ENCODE assay signal across 8 cellular contexts in the genomic region with DNA sequence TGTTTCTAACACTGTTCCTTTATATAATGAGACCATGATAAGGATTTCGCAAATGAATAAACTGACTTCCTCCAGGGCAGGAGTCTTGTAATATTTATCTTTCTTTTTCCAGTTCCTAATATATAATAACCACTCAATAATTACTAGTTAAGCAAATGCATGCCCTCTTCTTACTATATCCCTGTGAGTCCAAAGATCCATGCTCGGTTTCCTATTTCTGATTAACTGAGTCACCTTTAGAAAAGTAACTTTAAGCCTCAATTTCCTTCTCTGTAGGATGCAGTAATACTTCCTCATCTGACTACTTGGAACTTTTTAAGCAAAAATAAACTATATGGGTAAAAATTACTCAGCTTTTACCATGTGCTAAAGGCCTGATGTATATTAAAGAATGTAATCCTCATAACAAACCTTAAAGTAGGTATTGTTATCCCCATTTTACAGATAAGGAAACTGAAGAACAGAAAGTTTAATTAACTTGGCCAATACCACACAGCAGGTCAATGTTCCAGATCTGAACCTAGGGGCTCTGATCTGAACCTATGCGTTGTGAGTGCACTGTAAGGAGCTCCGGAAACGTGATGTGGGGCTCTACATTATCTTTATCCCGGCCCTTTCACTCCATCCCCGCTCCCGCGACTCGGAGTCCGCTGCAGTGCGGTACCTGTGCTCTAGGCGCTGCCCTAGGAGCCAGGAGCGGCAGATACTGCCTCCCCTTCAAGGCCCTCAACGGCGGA. TPM values are rescaled to one million over a fixed set of nuclear protein-coding genes. Genes with fewer than 3 reads are reported as not detected.
DNase-seq lines count a peak whose midpoint lies in the region; ATAC-seq and TF ChIP-seq lines count a peak whose summit lies in the region.

No MANE protein-coding gene starts in this region.

- H3K36me3 ChIP-seq in ACC112 (ENCODE audit: insufficient read depth, low read length): peaks cover 19% of the 10 kb centered on the region
- H3K36me3 ChIP-seq in Peyer's patch: peaks cover 0 to 19% (median 0%) of the 10 kb centered on the region in 3 donors
- peaks cover 11 to 32% (median 16%) of the 10 kb centered on the region in 4 donors for H3K36me3 ChIP-seq in esophagus muscularis mucosa
- H3K36me3 ChIP-seq in psoas muscle (ENCODE audit: insufficient read depth in 1 of 2, low read depth in 1 of 2): peaks cover 2 to 40% of the 10 kb centered on the region in 2 donors

- intact Hi-C loops in esophagus muscularis mucosa (cut with DNase I): loop anchor here (5.0 kb wide), 2 partner anchors 109 to 556 kb away; a partner anchor contains a TSS
- intact Hi-C loops in psoas muscle (cut with DNase I): loop anchor here in 1 of 2 donors (1.0 to 2.0 kb wide), 2 partner anchors 39 to 110 kb away; no protein-coding TSS in a partner anchor

- TF ChIP-seq CTCF in Peyer's patch (IDR thresholded peaks at IDR 0.05): no peak
- TF ChIP-seq CTCF in esophagus muscularis mucosa (IDR thresholded peaks at IDR 0.05): no peak
- no peak for TF ChIP-seq CTCF in psoas muscle (IDR thresholded peaks at IDR 0.05)

- peak overlapping the region; percentile 47 for H2AFZ ChIP-seq in ACC112 (ENCODE audit: low read length, unreplicated experiment)

- H3K9me3 ChIP-seq in Peyer's patch (no peaks in the 10 kb centered on the region), esophagus muscularis mucosa (no peaks in the 10 kb centered on the region), psoas muscle (no peaks in the 10 kb centered on the region)

- H3K79me2 ChIP-seq in ACC112 (ENCODE audit: control insufficient read depth, insufficient read depth, low read length, unreplicated experiment): peaks cover 40% of the 10 kb centered on the region

- WGBS in esophagus muscularis mucosa: 8% methylated on average over 16 of the region's 16 CpGs
- 6 to 8% (median 7%) methylated on average over 16 of the region's 16 CpGs for WGBS in psoas muscle, 3 donors

- ATAC-seq in GM19455 (IDR thresholded peaks at IDR 0.05; ENCODE audit: unreplicated experiment) (peak; percentile 32), psoas muscle (no peak), HG03378 (IDR thresholded peaks at IDR 0.05; ENCODE audit: unreplicated experiment) (no peak), HG02884 (IDR thresholded peaks at IDR 0.05; ENCODE audit: unreplicated experiment) (no peak)

- H3K4me3 ChIP-seq in ACC112 (ENCODE audit: low read depth, low read length): peak overlapping the region; percentile 82
- H3K4me3 ChIP-seq in Peyer's patch: peak overlapping the region; percentile 78 to 86 (median 81)
- H3K4me3 ChIP-seq in esophagus muscularis mucosa: peak overlapping the region; percentile 78 to 84 (median 80)
- H3K4me3 ChIP-seq in psoas muscle: peak overlapping the region; percentile 95

- H3K27ac ChIP-seq in ACC112 (ENCODE audit: low read depth, low read length): peak overlapping the region; percentile 35; the same call in 1 of the 2 replicates
- peak overlapping the region; percentile 92 to 97 (median 93) for H3K27ac ChIP-seq in Peyer's patch
- peak overlapping the region; percentile 87 to 96 (median 92) for H3K27ac ChIP-seq in esophagus muscularis mucosa (replicated peaks in 1 of 4)
- peak overlapping the region; percentile 98 for H3K27ac ChIP-seq in psoas muscle

- TF ChIP-seq POLR2A in Peyer's patch (IDR thresholded peaks at IDR 0.05): no peak
- no peak for TF ChIP-seq POLR2A in esophagus muscularis mucosa (IDR thresholded peaks at IDR 0.05; ENCODE audit: low read depth)

- H3K27me3 ChIP-seq in ACC112 (ENCODE audit: insufficient read depth, low read length) (no peaks in the 10 kb centered on the region), Peyer's patch (no peaks in the 10 kb centered on the region), esophagus muscularis mucosa (no peaks in the 10 kb centered on the region), psoas muscle (ENCODE audit: insufficient read depth in 3 of 3, low read length in 2 of 3) (no peaks in the 10 kb centered on the region)

- TF ChIP-seq EP300 in esophagus muscularis mucosa (IDR thresholded peaks at IDR 0.05): no peak

- H3K4me1 ChIP-seq in ACC112 (ENCODE audit: control insufficient read depth, insufficient read depth, low read length, unreplicated experiment) (peaks cover 3% of the 10 kb centered on the region), Peyer's patch (peaks cover 0 to 23% (median 4%) of the 10 kb centered on the region in 4 donors), esophagus muscularis mucosa (peaks cover 23 to 42% (median 36%) of the 10 kb centered on the region in 4 donors), psoas muscle (peaks cover 44% of the 10 kb centered on the region)

- DNase-seq in Peyer's patch: no peak
- no peak for DNase-seq in esophagus muscularis mucosa (ENCODE audit: extremely low spot score)
- DNase-seq in psoas muscle: no peak
- no peak for DNase-seq in amniotic stem cell (lab: John Stamatoyannopoulos, UW)

RNA-seq across cellular contexts. Expression of a gene that starts 0.5 kb away (rescaled TPM):
- total RNA-seq in Peyer's patch: 10 to 100 TPM; 26.6 to 33.8 (median 32.9) TPM
- 10 to 100 TPM; 21.0 to 30.5 (median 24.1) TPM for total RNA-seq in esophagus muscularis mucosa
- 10 to 100 TPM; 25.9 to 59.4 (median 39.4) TPM for total RNA-seq in psoas muscle
- 10 to 100 TPM; 12.7 to 43.9 (median 12.8) TPM for polyA plus RNA-seq in psoas muscle

RNA-seq across cellular contexts. Expression of a gene that starts 0.6 kb away (rescaled TPM):
- total RNA-seq in Peyer's patch (10 to 100 TPM; 11.7 to 53.6 (median 17.0) TPM), esophagus muscularis mucosa (10 to 100 TPM; 17.6 to 28.7 (median 24.1) TPM), psoas muscle (100 to 1,000 TPM; 108 to 179 (median 133) TPM)
- 100 to 1,000 TPM in 2 of 3 donors, 10 to 100 TPM in 1; 52.8 to 167 (median 112) TPM for polyA plus RNA-seq in psoas muscle

RNA-seq across cellular contexts. Expression of a gene that starts 51.0 kb away (rescaled TPM):
- 100 to 1,000 TPM in 1 of 4 donors, 10 to 100 TPM in 2, 1 to 10 TPM in 1; 9.9 to 156 (median 64.6) TPM for total RNA-seq in Peyer's patch
- 1 to 10 TPM in 1 of 4 donors, under 1 TPM in 3; 0.32 to 2.9 (median 0.42) TPM for total RNA-seq in esophagus muscularis mucosa
- total RNA-seq in psoas muscle: 1 to 10 TPM in 1 of 4 donors, under 1 TPM in 3; 0.61 to 2.3 (median 0.71) TPM
- polyA plus RNA-seq in psoas muscle: 1 to 10 TPM in 1 of 3 donors, under 1 TPM in 2; 0.23 to 2.0 (median 0.48) TPM

Comparison
In these comparisons a context has a peak if more than half of its experiments do, and no peak if none do; other contexts are left out.
1. H3K27ac ChIP-seq: peak in every context shown above with its lines; median percentile 98 in psoas muscle; 93 in Peyer's patch; 92 in esophagus muscularis mucosa; 35 in ACC112.